ENCODE assay signal across 10 cellular contexts in genomic region chr3:186786810-186787375, GRCh38. TPM values are rescaled to one million over a fixed set of nuclear protein-coding genes. Genes with fewer than 3 reads are reported as not detected.
DNase-seq lines count a peak whose midpoint lies in the region; ATAC-seq and TF ChIP-seq lines count a peak whose summit lies in the region.
"Had no signal": no experiment of that assay in that cellular context is flagged by ENCODE, and none has a peak within 500 bp of the region (broad histone marks: within the 10 kb centered on the region; RNA-seq: fewer than 3 reads in every experiment).

No MANE protein-coding gene starts in this region.

- no peak for DNase-seq in GM06990 (ENCODE audit: extremely low read depth, insufficient read length)
- no peak for DNase-seq in NB4 (ENCODE audit: low read depth)
- no peak for DNase-seq in effector memory CD4-positive, alpha-beta T cell
- no peak for DNase-seq in osteoblast (ENCODE audit: insufficient read length, low spot score, missing footprints)
- DNase-seq in GM20000 (ENCODE audit: low spot score), result no peak
- DNase-seq in UCSD-AML1 (lab: John Stamatoyannopoulos, UW; ENCODE audit: unreplicated experiment), result no peak
- DNase-seq in ureter (ENCODE audit: low spot score), result no peak

- H3K4me2 ChIP-seq in osteoblast (ENCODE audit: insufficient read depth, low read length), result peak overlapping the region; percentile 73

- TF ChIP-seq CTCF in GM06990 (IDR thresholded peaks at IDR 0.05; ENCODE audit: insufficient read depth, low read length, poor library complexity, severe bottlenecking), result no peak
- no peak for TF ChIP-seq CTCF in NB4 (IDR thresholded peaks at IDR 0.05; ENCODE audit: low read depth, low read length)
- TF ChIP-seq CTCF in osteoblast (IDR thresholded peaks at IDR 0.05; ENCODE audit: extremely low read depth, low read depth, low read length), result no peak
- no peak for TF ChIP-seq CTCF in GM20000 (IDR thresholded peaks at IDR 0.05; ENCODE audit: extremely low read depth, missing control alignments)

- H3K4me3 ChIP-seq in GM06990 (replicated peaks; ENCODE audit: low read depth, low read length) (peak overlapping the region; percentile 100), NB4 (ENCODE audit: low read depth, low read length) (peak overlapping the region; percentile 99), osteoblast (ENCODE audit: insufficient read depth, low read length) (peak overlapping the region; percentile 100)
- no peak overlapping the region for H3K4me3 ChIP-seq in effector memory CD4-positive, alpha-beta T cell (ENCODE audit: insufficient read depth, low read depth, low read length, poor library complexity, severe bottlenecking)

- TF ChIP-seq POLR2A in NB4 (IDR thresholded peaks at IDR 0.05; ENCODE audit: extremely low read depth, insufficient read length), result no peak

- peak overlapping the region; percentile 28 for H3K27ac ChIP-seq in effector memory CD4-positive, alpha-beta T cell (ENCODE audit: insufficient read depth, low read length, poor library complexity, severe bottlenecking)
- peak overlapping the region; percentile 26 for H3K27ac ChIP-seq in osteoblast (ENCODE audit: low read depth, low read length)

- peaks cover 46% of the 10 kb centered on the region for H3K79me2 ChIP-seq in osteoblast (ENCODE audit: insufficient read depth, low read length)

- H3K36me3 ChIP-seq in GM06990 (ENCODE audit: control insufficient read depth, insufficient read depth, low read length) (peaks cover 32% of the 10 kb centered on the region), osteoblast (ENCODE audit: insufficient read depth, low read length) (peaks cover 65% of the 10 kb centered on the region)
- H3K36me3 ChIP-seq in effector memory CD4-positive, alpha-beta T cell (ENCODE audit: control insufficient read depth, insufficient read depth, low read length), result peaks cover 58% of the 10 kb centered on the region

- H4K20me1 ChIP-seq in osteoblast (ENCODE audit: insufficient read depth, low read length), result peaks cover 72% of the 10 kb centered on the region

- H3K9me3 ChIP-seq in effector memory CD4-positive, alpha-beta T cell (ENCODE audit: control insufficient read depth, low read length), result no peaks in the 10 kb centered on the region
- no peaks in the 10 kb centered on the region for H3K9me3 ChIP-seq in osteoblast (ENCODE audit: low read depth, low read length)

- H2AFZ ChIP-seq in osteoblast (ENCODE audit: low read length), result no peak overlapping the region

- H3K27me3 ChIP-seq in GM06990 (replicated peaks; ENCODE audit: control insufficient read depth, insufficient read depth, low read length) (no peaks in the 10 kb centered on the region), osteoblast (ENCODE audit: insufficient read depth, low read length) (no peaks in the 10 kb centered on the region)
- H3K27me3 ChIP-seq in effector memory CD4-positive, alpha-beta T cell (replicated peaks; ENCODE audit: control insufficient read depth, insufficient read depth, low read length, poor library complexity, severe bottlenecking), result no peaks in the 10 kb centered on the region

- peaks cover 29% of the 10 kb centered on the region for H3K4me1 ChIP-seq in effector memory CD4-positive, alpha-beta T cell (ENCODE audit: control insufficient read depth, insufficient read depth, low read length, poor library complexity, severe bottlenecking)
- H3K4me1 ChIP-seq in osteoblast (ENCODE audit: insufficient read depth, low read length), result peaks cover 33% of the 10 kb centered on the region

- no peak for ATAC-seq in HG02840 (IDR thresholded peaks at IDR 0.05; ENCODE audit: low FRiP score, unreplicated experiment)

RNA-seq across cellular contexts. Expression of gene EIF4A2, which starts 3.5 kb away (rescaled TPM):
- 438 and 442 TPM in 2 replicates for total RNA-seq in osteoblast
- 343 TPM for total RNA-seq in ureter

RNA-seq across cellular contexts. Expression of gene RFC4, which starts 19.4 kb away (rescaled TPM):
- 16.5 and 18.1 TPM in 2 replicates for total RNA-seq in osteoblast
- 9.8 TPM for total RNA-seq in ureter

RNA-seq across cellular contexts. Expression of gene ADIPOQ, which starts 55.6 kb away (rescaled TPM):
- total RNA-seq in osteoblast, result under 0.01 TPM in 2 replicates
- 0.60 TPM for total RNA-seq in ureter
- total RNA-seq: HT-29; T-helper 2 cell treated with Interferon-gamma antibody and Interleukin-4, amounts not matched to agents 100 ng/mL and 5 ng/mL, for 36 hours had no signal
